17 cellular contexts compared by ENCODE assay signal in the genomic region with DNA sequence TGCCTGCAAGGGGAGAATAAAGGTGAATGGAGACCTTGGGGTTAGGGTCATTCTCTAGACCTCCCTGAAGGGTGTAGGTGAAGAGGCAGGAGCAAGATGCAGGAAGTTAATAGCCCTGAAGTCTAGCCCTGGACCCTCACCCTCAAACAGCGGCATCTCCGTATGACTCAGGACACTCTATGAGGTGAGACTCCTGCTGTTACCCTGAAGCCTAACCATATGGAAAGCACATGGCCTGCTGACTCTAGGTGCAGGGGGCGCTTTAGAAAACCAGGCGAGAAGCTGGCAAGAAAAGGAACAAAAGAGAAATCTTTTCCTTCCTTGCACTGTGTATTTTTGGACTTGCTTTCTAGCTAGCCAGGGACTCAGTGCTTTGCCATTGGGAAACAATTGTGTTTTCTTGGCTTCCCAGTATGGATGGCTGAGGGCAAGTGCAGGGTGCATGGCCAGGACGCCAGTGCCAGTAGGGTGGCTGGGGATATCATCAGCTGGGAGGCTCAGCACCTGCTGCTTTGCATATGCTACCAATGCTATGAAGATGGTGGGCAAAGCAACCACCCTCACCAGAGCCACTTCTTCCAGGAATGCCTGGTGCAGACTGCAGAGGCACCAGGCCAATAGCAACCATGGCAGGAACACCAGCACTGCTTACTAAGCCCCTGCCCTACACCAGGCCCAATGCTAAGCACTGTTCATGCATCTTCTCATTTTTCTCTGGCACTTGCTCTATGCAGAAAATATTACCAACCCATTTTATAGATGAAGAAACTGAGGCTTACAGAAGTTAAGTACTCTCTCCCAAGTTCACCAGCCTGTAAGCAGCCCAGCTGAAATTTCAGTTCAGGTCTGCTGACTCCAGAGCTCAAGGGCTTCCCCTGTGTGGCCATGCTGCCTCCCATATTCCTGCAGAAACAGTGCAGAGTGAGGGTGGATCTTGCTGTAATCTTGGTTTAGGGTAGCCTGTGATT.
DNase-seq lines count a peak whose midpoint lies in the region; ATAC-seq, FAIRE-seq and TF ChIP-seq lines count a peak whose summit lies in the region.
"Had no signal": no experiment of that assay in that cellular context is flagged by ENCODE, and none has a peak within 500 bp of the region (broad histone marks: within the 10 kb centered on the region; RNA-seq: fewer than 3 reads in every experiment).

No MANE protein-coding gene starts in this region.

- CTCF ChIA-PET in Panc1 (lab: Charles Lee): no interaction called here

- H3K27ac ChIP-seq in Panc1 (ENCODE audit: low read length): no peak overlapping the region
- no peak overlapping the region for H3K27ac ChIP-seq in tibial artery
- H3K27ac ChIP-seq: 22Rv1 had no signal

- no peak overlapping the region for H3K4me3 ChIP-seq in Panc1 (ENCODE audit: low read depth in 2 of 2, low read length in 2 of 2)
- no peak overlapping the region for H3K4me3 ChIP-seq in choroid plexus epithelial cell (ENCODE audit: low read depth, low read length)
- H3K4me3 ChIP-seq in tibial artery: no peak overlapping the region
- H3K4me3 ChIP-seq: HAP-1 had no signal

- H3K36me3 ChIP-seq in Panc1 (ENCODE audit: control insufficient read depth, insufficient read depth, low read length): no peaks in the 10 kb centered on the region
- peaks cover 0 to 5% (median 0%) of the 10 kb centered on the region in 3 donors for H3K36me3 ChIP-seq in tibial artery
- H3K36me3 ChIP-seq: HAP-1 had no signal

- POLR2A ChIA-PET in Panc1 (lab: Charles Lee): no interaction called here

- in situ Hi-C loops in Panc1 (cut with HindIII; ENCODE audit: low pct_unique_long_range_greater_than_20kb, low sequenced_read_pairs): no loop called here

- intact Hi-C loops in Panc1 (cut with micrococcal nuclease; ENCODE audit: unreplicated experiment) (no loop called here), tibial artery (cut with DNase I; ENCODE audit: low total_unique reads) (no loop called here)

- no peaks in the 10 kb centered on the region for H3K27me3 ChIP-seq in Panc1 (ENCODE audit: control insufficient read depth, insufficient read depth, low read length)
- no peaks in the 10 kb centered on the region for H3K27me3 ChIP-seq in tibial artery

- BruUV-seq in Panc1 (replicated peaks; lab: Mats Ljungman, UMichigan): no TSS peak

- ATAC-seq in Panc1 (peak; percentile 39), GM21576 (IDR thresholded peaks at IDR 0.05; ENCODE audit: unreplicated experiment) (no peak)
- ATAC-seq: PC-3 had no signal

- H3K4me1 ChIP-seq in Panc1 (ENCODE audit: control insufficient read depth, insufficient read depth, low read length): peaks cover 13% of the 10 kb centered on the region
- H3K4me1 ChIP-seq in tibial artery: no peaks in the 10 kb centered on the region
- H3K4me1 ChIP-seq: HAP-1 had no signal

- peaks cover 4% of the 10 kb centered on the region; the same call in 1 of the 2 replicates for H3K9me3 ChIP-seq in Panc1 (ENCODE audit: control insufficient read depth, insufficient read depth, low read depth, low read length)
- no peaks in the 10 kb centered on the region for H3K9me3 ChIP-seq in tibial artery
- H3K9me3 ChIP-seq: HAP-1 had no signal

- no peak for FAIRE-seq in RCC 7860 (lab: Jason Lieb, UNC)

- TF ChIP-seq CTCF in Panc1 (IDR thresholded peaks at IDR 0.05) (no peak), choroid plexus epithelial cell (conservative IDR thresholded peaks at IDR 0.05; ENCODE audit: low read depth, low read length) (no peak), tibial artery (IDR thresholded peaks at IDR 0.05) (no peak)

- DNase-seq in NCI-H146 (lab: John Stamatoyannopoulos, UW) (peak; percentile 27), NCI-H146 treated with DMSO at 0.1 percent for 48 hours (lab: John Stamatoyannopoulos, UW; ENCODE audit: unreplicated experiment) (no peak), Panc1 (ENCODE audit: low read depth, low spot score) (no peak), choroid plexus epithelial cell (ENCODE audit: low read depth) (peak; percentile 44), NCI-H2081 treated with DMSO at 0.1 percent for 48 hours (lab: John Stamatoyannopoulos, UW) (no peak), RCC 7860 (ENCODE audit: low spot score) (no peak), tibial artery (no peak)
- DNase-seq: KBM-7, MV-4-11, NCI-H1417 treated with DMSO at 0.1 percent for 48 hours, NCI-H2029 treated with DMSO at 0.1 percent for 48 hours, NCI-H510A, PC-3, T-helper 1 cell had no signal

Comparison
In these comparisons a context has a peak if more than half of its experiments do, and no peak if none do; other contexts are left out.
1. DNase-seq: peak in NCI-H146 (single experiment) and choroid plexus epithelial cell (single experiment); none in NCI-H146 treated with DMSO at 0.1 percent for 48 hours (single experiment), Panc1 (single experiment), NCI-H2081 treated with DMSO at 0.1 percent for 48 hours (single experiment), RCC 7860 (single experiment) and tibial artery (0 of 2).